In the genomic region with DNA sequence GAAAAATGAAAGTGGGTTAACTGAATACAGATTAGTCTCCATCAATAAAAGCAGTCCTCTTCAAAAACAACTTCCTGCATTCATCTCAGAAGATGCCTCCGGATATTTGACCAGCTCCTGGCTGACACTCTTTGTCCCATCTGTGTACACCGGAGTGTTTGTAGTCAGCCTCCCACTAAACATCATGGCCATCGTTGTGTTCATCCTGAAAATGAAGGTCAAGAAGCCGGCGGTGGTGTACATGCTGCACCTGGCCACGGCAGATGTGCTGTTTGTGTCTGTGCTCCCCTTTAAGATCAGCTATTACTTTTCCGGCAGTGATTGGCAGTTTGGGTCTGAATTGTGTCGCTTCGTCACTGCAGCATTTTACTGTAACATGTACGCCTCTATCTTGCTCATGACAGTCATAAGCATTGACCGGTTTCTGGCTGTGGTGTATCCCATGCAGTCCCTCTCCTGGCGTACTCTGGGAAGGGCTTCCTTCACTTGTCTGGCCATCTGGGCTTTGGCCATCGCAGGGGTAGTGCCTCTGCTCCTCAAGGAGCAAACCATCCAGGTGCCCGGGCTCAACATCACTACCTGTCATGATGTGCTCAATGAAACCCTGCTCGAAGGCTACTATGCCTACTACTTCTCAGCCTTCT, we compare ENCODE assay signal across 17 cellular contexts. TPM values are rescaled to one million over a fixed set of nuclear protein-coding genes. Genes with fewer than 3 reads are reported as not detected.
DNase-seq lines count a peak whose midpoint lies in the region; ATAC-seq lines count a peak whose summit lies in the region.
"Had no signal": no experiment of that assay in that cellular context is flagged by ENCODE, and none has a peak within 500 bp of the region (broad histone marks: within the 10 kb centered on the region; RNA-seq: fewer than 3 reads in every experiment).

No MANE protein-coding gene starts in this region.

- peak overlapping the region; percentile 12 for H3K27ac Mint-ChIP-seq in stimulated activated naive CD8-positive, alpha-beta T cell treated with anti-CD3 and anti-CD28 coated beads, Interleukin-15, Interleukin-2, amounts not matched to agents 100 ng/mL and 50 ng/mL, for 24 hours
- H3K27ac Mint-ChIP-seq in T-helper 2 cell treated with Interferon-gamma antibody and Interleukin-4, amounts not matched to agents 5 μg/mL and 100 μg/mL, for 36 hours = peak overlapping the region; percentile 70
- H3K27ac Mint-ChIP-seq in effector memory CD8-positive, alpha-beta T cell = peak overlapping the region; percentile 90 to 98

- WGBS in aorta, 2 donors = 94 to 95% methylated on average over 15 of the region's 15 CpGs

- H3K4me1 ChIP-seq in aorta (ENCODE audit: control insufficient read depth in 1 of 2, insufficient read depth in 2 of 2, low read length in 2 of 2) = no peaks in the 10 kb centered on the region
- H3K4me1 ChIP-seq: gastroesophageal sphincter had no signal

- no peaks in the 10 kb centered on the region for H3K36me3 ChIP-seq in aorta (ENCODE audit: control insufficient read depth in 1 of 2, insufficient read depth in 2 of 2, low read length in 1 of 2)
- H3K36me3 ChIP-seq: cardiac muscle cell had no signal

- no peak overlapping the region for H3K4me3 ChIP-seq in aorta (ENCODE audit: low read length in 2 of 2)
- H3K4me3 ChIP-seq: cardiac muscle cell, gastroesophageal sphincter, smooth muscle cell had no signal

- H3K27me3 Mint-ChIP-seq in stimulated activated naive CD8-positive, alpha-beta T cell treated with anti-CD3 and anti-CD28 coated beads, Interleukin-15, Interleukin-2, amounts not matched to agents 100 ng/mL and 50 ng/mL, for 24 hours = no peaks in the 10 kb centered on the region
- H3K27me3 Mint-ChIP-seq in T-helper 2 cell treated with Interferon-gamma antibody and Interleukin-4, amounts not matched to agents 5 μg/mL and 100 μg/mL, for 36 hours (ENCODE audit: low read depth) = no peaks in the 10 kb centered on the region
- H3K27me3 Mint-ChIP-seq in effector memory CD8-positive, alpha-beta T cell = no peaks in the 10 kb centered on the region

- no peak for DNase-seq in stimulated activated naive CD8-positive, alpha-beta T cell treated with anti-CD3 and anti-CD28 coated beads, Interleukin-15, Interleukin-2, amounts not matched to agents 100 U/mL and 50 U/mL, for 24 hours
- no peak for DNase-seq in T-helper 2 cell treated with Interferon-gamma antibody and Interleukin-4, amounts not matched to agents 5 μg/mL and 100 μg/mL, for 36 hours (ENCODE audit: low spot score)
- DNase-seq in effector memory CD8-positive, alpha-beta T cell = no peak
- DNase-seq in aorta (no peak), SHP77 treated with DMSO at 0.1 percent for 48 hours (lab: John Stamatoyannopoulos, UW) (no peak)
- DNase-seq: activated CD4-positive, CD25-positive, alpha-beta regulatory T cell; mesendoderm; NCI-H187 treated with DMSO at 0.1 percent for 48 hours; NCI-H510A treated with DMSO at 0.1 percent for 48 hours; substantia nigra had no signal

- peak overlapping the region; percentile 57 for H3K4me3 Mint-ChIP-seq in stimulated activated naive CD8-positive, alpha-beta T cell treated with anti-CD3 and anti-CD28 coated beads, Interleukin-15, Interleukin-2, amounts not matched to agents 100 ng/mL and 50 ng/mL, for 24 hours
- H3K4me3 Mint-ChIP-seq in T-helper 2 cell treated with Interferon-gamma antibody and Interleukin-4, amounts not matched to agents 5 μg/mL and 100 μg/mL, for 36 hours = no peak overlapping the region
- peak overlapping the region; percentile 57 to 61 for H3K4me3 Mint-ChIP-seq in effector memory CD8-positive, alpha-beta T cell

- intact Hi-C loops in aorta (cut with DNase I) = no loop called here

- no peaks in the 10 kb centered on the region for H3K9me3 ChIP-seq in aorta (ENCODE audit: control insufficient read depth, low read length)

- H3K36me3 Mint-ChIP-seq in stimulated activated naive CD8-positive, alpha-beta T cell treated with anti-CD3 and anti-CD28 coated beads, Interleukin-15, Interleukin-2, amounts not matched to agents 100 ng/mL and 50 ng/mL, for 24 hours (ENCODE audit: low read depth) = peaks cover 19% of the 10 kb centered on the region
- peaks cover 29% of the 10 kb centered on the region for H3K36me3 Mint-ChIP-seq in T-helper 2 cell treated with Interferon-gamma antibody and Interleukin-4, amounts not matched to agents 5 μg/mL and 100 μg/mL, for 36 hours (ENCODE audit: low read depth)
- H3K36me3 Mint-ChIP-seq in effector memory CD8-positive, alpha-beta T cell (ENCODE audit: insufficient read depth) = peaks cover 29% of the 10 kb centered on the region

- no peaks in the 10 kb centered on the region for H3K27me3 ChIP-seq in aorta (ENCODE audit: control insufficient read depth in 1 of 2, insufficient read depth in 2 of 2, low read length in 1 of 2)
- H3K27me3 ChIP-seq: cardiac muscle cell, gastroesophageal sphincter had no signal

- H3K9me3 Mint-ChIP-seq in stimulated activated naive CD8-positive, alpha-beta T cell treated with anti-CD3 and anti-CD28 coated beads, Interleukin-15, Interleukin-2, amounts not matched to agents 100 ng/mL and 50 ng/mL, for 24 hours = peaks cover 19% of the 10 kb centered on the region
- peaks cover 26% of the 10 kb centered on the region for H3K9me3 Mint-ChIP-seq in T-helper 2 cell treated with Interferon-gamma antibody and Interleukin-4, amounts not matched to agents 5 μg/mL and 100 μg/mL, for 36 hours
- H3K9me3 Mint-ChIP-seq in effector memory CD8-positive, alpha-beta T cell = peaks cover 0 to 8% of the 10 kb centered on the region in 2 donors

- H3K4me1 Mint-ChIP-seq in stimulated activated naive CD8-positive, alpha-beta T cell treated with anti-CD3 and anti-CD28 coated beads, Interleukin-15, Interleukin-2, amounts not matched to agents 100 ng/mL and 50 ng/mL, for 24 hours (ENCODE audit: low read depth) = peaks cover 19% of the 10 kb centered on the region
- peaks cover 10% of the 10 kb centered on the region for H3K4me1 Mint-ChIP-seq in T-helper 2 cell treated with Interferon-gamma antibody and Interleukin-4, amounts not matched to agents 5 μg/mL and 100 μg/mL, for 36 hours (ENCODE audit: low read depth)
- peaks cover 49 to 57% of the 10 kb centered on the region in 2 donors for H3K4me1 Mint-ChIP-seq in effector memory CD8-positive, alpha-beta T cell (ENCODE audit: low read depth in 2 of 2)

- no peak for ATAC-seq in stimulated activated naive CD8-positive, alpha-beta T cell treated with anti-CD3 and anti-CD28 coated beads, Interleukin-15, Interleukin-2, amounts not matched to agents 100 U/mL and 50 U/mL, for 24 hours
- peak; percentile 36 for ATAC-seq in effector memory CD8-positive, alpha-beta T cell (replicated peaks)
- ATAC-seq in aorta (ENCODE audit: low FRiP score) (peak; percentile 11), HG03025 (IDR thresholded peaks at IDR 0.05; ENCODE audit: low FRiP score, unreplicated experiment) (no peak), HG03565 (IDR thresholded peaks at IDR 0.05; ENCODE audit: unreplicated experiment) (no peak)
- ATAC-seq: gastroesophageal sphincter, Panc1 had no signal

- no peak overlapping the region for H3K27ac ChIP-seq in aorta (ENCODE audit: low read depth in 1 of 2, low read length in 2 of 2)
- H3K27ac ChIP-seq: cardiac muscle cell, gastroesophageal sphincter had no signal

RNA-seq across cellular contexts. Expression of gene F2R, which starts 16.6 kb away (rescaled TPM):
- total RNA-seq in aorta = 10 to 100 TPM; 17.8 to 22.0 TPM
- polyA plus RNA-seq in aorta = 100 to 1,000 TPM in 1 of 2 donors, 10 to 100 TPM in 1; 22.3 to 185 TPM

Comparison
In these comparisons a context has a peak if more than half of its experiments do, and no peak if none do; other contexts are left out.
1. H3K27ac Mint-ChIP-seq: peak in every context shown above with its lines; median percentile 94 in effector memory CD8-positive, alpha-beta T cell; 70 in T-helper 2 cell treated with Interferon-gamma antibody and Interleukin-4, amounts not matched to agents 5 μg/mL and 100 μg/mL, for 36 hours; 12 in stimulated activated naive CD8-positive, alpha-beta T cell treated with anti-CD3 and anti-CD28 coated beads, Interleukin-15, Interleukin-2, amounts not matched to agents 100 ng/mL and 50 ng/mL, for 24 hours.
2. ATAC-seq: peak in effector memory CD8-positive, alpha-beta T cell (single experiment) and aorta (single experiment); none in stimulated activated naive CD8-positive, alpha-beta T cell treated with anti-CD3 and anti-CD28 coated beads, Interleukin-15, Interleukin-2, amounts not matched to agents 100 U/mL and 50 U/mL, for 24 hours (single experiment), HG03025 (single experiment) and HG03565 (single experiment).